ENCODE assay signal across 15 cellular contexts in the genomic region with DNA sequence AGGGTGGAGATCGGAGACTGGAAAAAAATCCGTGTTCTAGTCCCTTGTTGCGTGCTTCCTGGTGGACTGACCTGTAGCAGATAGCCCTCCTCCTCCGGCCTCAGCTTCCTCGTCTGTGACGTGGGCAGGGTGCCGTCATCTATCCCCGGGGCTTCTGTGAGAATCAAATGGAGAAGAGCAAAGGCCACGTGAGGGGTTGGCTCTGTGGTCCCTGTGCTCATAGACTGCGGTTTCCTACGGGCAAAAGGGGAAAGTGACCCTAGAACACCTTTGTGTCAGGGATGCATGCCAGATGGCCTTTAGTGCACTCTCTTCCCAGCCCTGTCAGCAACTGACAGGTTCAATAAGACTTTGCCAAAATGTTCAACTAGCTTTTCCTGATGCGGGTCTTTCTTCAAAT.
"Had no signal": no experiment of that assay in that cellular context is flagged by ENCODE, and none has a peak within 500 bp of the region (broad histone marks: within the 10 kb centered on the region; RNA-seq: fewer than 3 reads in every experiment).

No MANE protein-coding gene starts in this region.

- DNase-seq: activated CD4-positive, alpha-beta T cell treated with anti-CD3 and anti-CD28 coated beads, Interleukin-2, amount 10 ng/mL, durations not matched to agents 7 days and 5 days; activated CD8-positive, alpha-beta T cell treated with anti-CD3 and anti-CD28 coated beads, Interleukin-2, amount 10 ng/mL, durations not matched to agents 7 days and 5 days; activated naive CD4-positive, alpha-beta T cell treated with anti-CD3 and anti-CD28 coated beads for 36 hours; activated T-cell treated with anti-CD3 and anti-CD28 coated beads, Interleukin-2, amount 50 U/mL, for 4 hours; central memory CD4-positive, alpha-beta T cell; colonic mucosa; erythroblast; heart left ventricle; lower lobe of right lung; occipital lobe; stimulated activated CD4-positive, alpha-beta T cell treated with anti-CD3 and anti-CD28 coated beads, Interleukin-4, amount 100 ng/mL, for 4 hours; testis had no signal

- H3K4me1 ChIP-seq: colonic mucosa, testis had no signal

- H3K36me3 ChIP-seq: colonic mucosa, heart left ventricle, lower lobe of right lung had no signal

- ATAC-seq: activated CD4-positive, CD25-positive, alpha-beta regulatory T cell treated with anti-CD3 and anti-CD28 coated beads, Interleukin-2, amount 50 U/mL, for 24 hours; activated CD8-positive, alpha-beta T cell treated with anti-CD3 and anti-CD28 coated beads, Interleukin-2, amount 10 ng/mL, durations not matched to agents 7 days and 5 days; activated T-cell treated with anti-CD3 and anti-CD28 coated beads, Interleukin-2, amount 50 U/mL, for 4 hours; lower lobe of right lung; natural killer cell treated with Interleukin-12 subunit alpha and Interleukin-12 subunit beta and Interleukin-15 and Interleukin-18, amount 100 ng/mL, for 72 hours; stimulated activated memory B cell treated with anti-CD40 and anti-IgM and Interleukin-4, amounts not matched to agents 10 μg/mL and 1 μg/mL and 100 μg/mL, for 72 hours had no signal

- H3K9me3 ChIP-seq: colonic mucosa, heart left ventricle, lower lobe of right lung, testis had no signal

- H3K27me3 ChIP-seq: colonic mucosa, heart left ventricle, testis had no signal

- H3K4me3 ChIP-seq: colonic mucosa, heart left ventricle, lower lobe of right lung, testis had no signal

- H3K27ac ChIP-seq: colonic mucosa, lower lobe of right lung, testis had no signal
